27 cellular contexts compared by ENCODE assay signal in genomic region chr7:141598408-141598807, GRCh38.
"Had no signal": no experiment of that assay in that cellular context is flagged by ENCODE, and none has a peak within 500 bp of the region (broad histone marks: within the 10 kb centered on the region; RNA-seq: fewer than 3 reads in every experiment).

No MANE protein-coding gene starts in this region.

- ATAC-seq: natural killer cell, psoas muscle, sciatic nerve had no signal

- H3K4me1 ChIP-seq: neural progenitor cell, parathyroid adenoma, psoas muscle, stomach, testis, thyroid gland, transverse colon, upper lobe of left lung, vagina had no signal

- H3K27me3 Mint-ChIP-seq: naive B cell had no signal

- H3K27ac ChIP-seq: left ventricle myocardium inferior, neural progenitor cell, neutrophil, parathyroid adenoma, psoas muscle, right atrium auricular region, skin epidermis, stomach, testis, thyroid gland, transverse colon, upper lobe of left lung, vagina had no signal

- H3K9me3 Mint-ChIP-seq: mesothelial cell of epicardium, naive B cell, natural killer cell, nephron progenitor cell, neural progenitor cell had no signal

- H2AFZ ChIP-seq: neural progenitor cell, parathyroid adenoma had no signal

- H3K9me3 ChIP-seq: left ventricle myocardium inferior, neutrophil, psoas muscle, right atrium auricular region, stomach, testis, thyroid gland, transverse colon, upper lobe of left lung, vagina had no signal

- H3K4me2 ChIP-seq: neural progenitor cell had no signal

- DNase-seq: islet precursor cell; left ventricle myocardium inferior; mesendoderm; naive B cell; natural killer cell; nephron progenitor cell; occipital lobe; psoas muscle; stimulated activated CD4-positive, alpha-beta T cell treated with anti-CD3 and anti-CD28 coated beads, Interleukin-12 subunit alpha, Interleukin-12 subunit beta, amount 100 ng/mL, for 4 hours; stimulated activated CD4-positive, alpha-beta T cell treated with anti-CD3 and anti-CD28 coated beads, Interleukin-15, amount 100 ng/mL, for 24 hours; stimulated activated CD4-positive, alpha-beta T cell treated with anti-CD3 and anti-CD28 coated beads, Interleukin-2, amount 100 ng/mL, for 24 hours; stimulated activated CD4-positive, alpha-beta T cell treated with anti-CD3 and anti-CD28 coated beads, Interleukin-4, amount 100 ng/mL, for 1 hour; stimulated activated naive CD4-positive, alpha-beta T cell; stomach; testis; thyroid gland; transverse colon; upper lobe of left lung had no signal

- H3K36me3 Mint-ChIP-seq: natural killer cell had no signal

- H3K36me3 ChIP-seq: neural progenitor cell, neutrophil, right atrium auricular region, transverse colon had no signal

- H3K27me3 ChIP-seq: neural progenitor cell, neutrophil, right atrium auricular region, stomach, testis, thyroid gland, transverse colon, upper lobe of left lung, vagina had no signal

- H3K4me3 ChIP-seq: left ventricle myocardium inferior, lung, neural progenitor cell, psoas muscle, right atrium auricular region, skin epidermis, stomach, testis, thyroid gland, transverse colon, upper lobe of left lung, vagina had no signal

- H3K79me2 ChIP-seq: parathyroid adenoma had no signal

- H3K27ac Mint-ChIP-seq: mesothelial cell of epicardium, naive B cell, neural progenitor cell had no signal

- H3K9ac ChIP-seq: neural progenitor cell, parathyroid adenoma had no signal

- H3K4me3 Mint-ChIP-seq: mesothelial cell of epicardium, naive B cell, natural killer cell, nephron progenitor cell, neural progenitor cell had no signal

- H3K4me1 Mint-ChIP-seq: mesothelial cell of epicardium, naive B cell, nephron progenitor cell, neural progenitor cell had no signal
